Comparison of ENCODE assay signal across 16 cellular contexts in genomic region chr9:99120256-99120655, GRCh38. TPM values are rescaled to one million over a fixed set of nuclear protein-coding genes. Genes with fewer than 3 reads are reported as not detected.
DNase-seq lines count a peak whose midpoint lies in the region; ATAC-seq and TF ChIP-seq lines count a peak whose summit lies in the region.
"Had no signal": no experiment of that assay in that cellular context is flagged by ENCODE, and none has a peak within 500 bp of the region (broad histone marks: within the 10 kb centered on the region; RNA-seq: fewer than 3 reads in every experiment).

No MANE protein-coding gene starts in this region.

- no peak for TF ChIP-seq CTCF in activated CD8-positive, alpha-beta T cell treated with anti-CD3 and anti-CD28 coated beads for 36 hours (IDR thresholded peaks at IDR 0.05)
- no peak for TF ChIP-seq CTCF in neutrophil (IDR thresholded peaks at IDR 0.05)
- TF ChIP-seq CTCF in suprapubic skin (IDR thresholded peaks at IDR 0.05) = no peak
- no peak for TF ChIP-seq CTCF in chondrocyte (IDR thresholded peaks at IDR 0.05)

- TF ChIP-seq POLR2A in GM18505 (IDR thresholded peaks at IDR 0.05; ENCODE audit: borderline replicate concordance, extremely low read depth, insufficient read depth, insufficient read length) (no peak), suprapubic skin (IDR thresholded peaks at IDR 0.05) (no peak)

- CTCF ChIA-PET in activated CD8-positive, alpha-beta T cell treated with anti-CD3 and anti-CD28 coated beads for 36 hours (lab: Charles Lee) = interaction anchor here (0.6 to 2.5 kb wide), 6 partner anchors 13 to 145 kb away, joined by 3 to 8 read pairs (median 3); no protein-coding TSS in a partner anchor

- peaks cover 85% of the 10 kb centered on the region for H3K4me1 Mint-ChIP-seq in activated T-cell treated with anti-CD3 and anti-CD28 coated beads, Interleukin-2, amount 50 U/mL, for 24 hours (ENCODE audit: low read depth)
- H3K4me1 Mint-ChIP-seq in activated CD8-positive, alpha-beta T cell treated with anti-CD3 and anti-CD28 coated beads for 36 hours (ENCODE audit: low read depth) = peaks cover 87% of the 10 kb centered on the region
- peaks cover 79% of the 10 kb centered on the region for H3K4me1 Mint-ChIP-seq in chondrocyte (ENCODE audit: low read depth)

- intact Hi-C loops in activated CD8-positive, alpha-beta T cell treated with anti-CD3 and anti-CD28 coated beads for 36 hours (cut with micrococcal nuclease) = no loop called here

- H3K36me3 Mint-ChIP-seq in activated T-cell treated with anti-CD3 and anti-CD28 coated beads, Interleukin-2, amount 50 U/mL, for 24 hours (ENCODE audit: low read depth) = peaks cover 4% of the 10 kb centered on the region
- H3K36me3 Mint-ChIP-seq in activated CD8-positive, alpha-beta T cell treated with anti-CD3 and anti-CD28 coated beads for 36 hours (ENCODE audit: low read depth) = peaks cover 10% of the 10 kb centered on the region
- H3K36me3 Mint-ChIP-seq in chondrocyte (ENCODE audit: low read depth) = no peaks in the 10 kb centered on the region

- peak overlapping the region; percentile 91 for H3K27ac ChIP-seq in neutrophil
- H3K27ac ChIP-seq in suprapubic skin = no peak overlapping the region
- H3K27ac ChIP-seq: uterus had no signal

- no peaks in the 10 kb centered on the region for H3K27me3 ChIP-seq in neutrophil
- no peaks in the 10 kb centered on the region for H3K27me3 ChIP-seq in suprapubic skin
- H3K27me3 ChIP-seq: uterus had no signal

- peak overlapping the region in 1 of 2 experiments; percentile 49 for H3K4me3 ChIP-seq in neutrophil (ENCODE audit: low read depth in 1 of 2, low read length in 1 of 2)
- no peak overlapping the region for H3K4me3 ChIP-seq in suprapubic skin
- H3K4me3 ChIP-seq: uterus had no signal

- H3K9me3 Mint-ChIP-seq in activated T-cell treated with anti-CD3 and anti-CD28 coated beads, Interleukin-2, amount 50 U/mL, for 24 hours = no peaks in the 10 kb centered on the region
- no peaks in the 10 kb centered on the region for H3K9me3 Mint-ChIP-seq in activated CD8-positive, alpha-beta T cell treated with anti-CD3 and anti-CD28 coated beads for 36 hours
- H3K9me3 Mint-ChIP-seq in chondrocyte (ENCODE audit: low read depth) = no peaks in the 10 kb centered on the region

- peak overlapping the region; percentile 14 for H3K27ac Mint-ChIP-seq in activated T-cell treated with anti-CD3 and anti-CD28 coated beads, Interleukin-2, amount 50 U/mL, for 24 hours
- H3K27ac Mint-ChIP-seq in activated CD8-positive, alpha-beta T cell treated with anti-CD3 and anti-CD28 coated beads for 36 hours = peak overlapping the region; percentile 95
- H3K27ac Mint-ChIP-seq in chondrocyte (ENCODE audit: unreplicated experiment) = no peak overlapping the region
- H3K27ac Mint-ChIP-seq: progenitor cell of endocrine pancreas had no signal

- no peak for TF ChIP-seq EP300 in suprapubic skin (IDR thresholded peaks at IDR 0.05)

- ATAC-seq in GM18505 (IDR thresholded peaks at IDR 0.05; ENCODE audit: unreplicated experiment) = peak; percentile 42
- ATAC-seq in activated CD8-positive, alpha-beta T cell treated with anti-CD3 and anti-CD28 coated beads for 36 hours = no peak

- no peaks in the 10 kb centered on the region for H3K27me3 Mint-ChIP-seq in activated T-cell treated with anti-CD3 and anti-CD28 coated beads, Interleukin-2, amount 50 U/mL, for 24 hours
- H3K27me3 Mint-ChIP-seq in activated CD8-positive, alpha-beta T cell treated with anti-CD3 and anti-CD28 coated beads for 36 hours = no peaks in the 10 kb centered on the region
- H3K27me3 Mint-ChIP-seq in chondrocyte (ENCODE audit: low read depth) = no peaks in the 10 kb centered on the region
- H3K27me3 Mint-ChIP-seq: progenitor cell of endocrine pancreas had no signal

- no peaks in the 10 kb centered on the region for H3K36me3 ChIP-seq in neutrophil
- no peaks in the 10 kb centered on the region for H3K36me3 ChIP-seq in suprapubic skin
- H3K36me3 ChIP-seq: uterus had no signal

- H3K9me3 ChIP-seq in neutrophil (no peaks in the 10 kb centered on the region), suprapubic skin (no peaks in the 10 kb centered on the region)
- H3K9me3 ChIP-seq: uterus had no signal

- H3K4me1 ChIP-seq in neutrophil (ENCODE audit: control insufficient read depth in 1 of 2, insufficient read depth in 1 of 2, low read depth in 1 of 2, low read length in 1 of 2) = peaks cover 75 to 87% of the 10 kb centered on the region in 2 experiments
- H3K4me1 ChIP-seq in suprapubic skin = peaks cover 26% of the 10 kb centered on the region

- DNase-seq in activated T-cell treated with anti-CD3 and anti-CD28 coated beads, Interleukin-2, amount 50 U/mL, for 24 hours = no peak
- no peak for DNase-seq in activated T-cell treated with anti-CD3 and anti-CD28 coated beads for 4 hours
- no peak for DNase-seq in activated CD8-positive, alpha-beta T cell treated with anti-CD3 and anti-CD28 coated beads for 36 hours
- DNase-seq in suprapubic skin (ENCODE audit: low spot score in 2 of 2) = no peak
- DNase-seq in chondrocyte (ENCODE audit: low spot score) = no peak
- no peak for DNase-seq in activated CD4-positive, CD25-positive, alpha-beta regulatory T cell treated with anti-CD3 and anti-CD28 coated beads, Interleukin-2, amount 50 U/mL, for 72 hours
- DNase-seq: activated effector memory CD4-positive, alpha-beta T cell treated with Interleukin-2 at 50 U/mL for 16 hours; aorta; hypothalamus; mammary epithelial cell; NCI-H1436; stimulated activated CD4-positive, alpha-beta T cell treated with anti-CD3 and anti-CD28 coated beads, Interleukin-4, amount 100 ng/mL, for 1 hour; uterus had no signal

- no peak overlapping the region for H3K4me3 Mint-ChIP-seq in activated T-cell treated with anti-CD3 and anti-CD28 coated beads, Interleukin-2, amount 50 U/mL, for 24 hours
- H3K4me3 Mint-ChIP-seq in activated CD8-positive, alpha-beta T cell treated with anti-CD3 and anti-CD28 coated beads for 36 hours = no peak overlapping the region
- H3K4me3 Mint-ChIP-seq in chondrocyte (ENCODE audit: unreplicated experiment) = no peak overlapping the region

- POLR2A ChIA-PET in activated CD8-positive, alpha-beta T cell treated with anti-CD3 and anti-CD28 coated beads for 36 hours (lab: Charles Lee) = interaction anchor here (1.1 to 1.9 kb wide), 4 partner anchors 14 to 125 kb away, joined by 3 to 6 read pairs (median 4); no protein-coding TSS in a partner anchor

RNA-seq across cellular contexts. Expression of gene TGFBR1, which starts 15.3 kb away (rescaled TPM):
- total RNA-seq in activated CD8-positive, alpha-beta T cell treated with anti-CD3 and anti-CD28 coated beads for 36 hours = 10 to 100 TPM; 34.3 to 36.5 TPM
- total RNA-seq in suprapubic skin = 10 to 100 TPM; 11.3 to 19.8 (median 14.7) TPM
- 71.1 to 109 TPM (median 105 TPM) in 3 replicates for total RNA-seq in chondrocyte
